ENCODE assay signal across 1 cellular context in genomic region chr15:66387176-66388056, GRCh38.
A peak's percentile ranks its signal among the peaks of the same experiment; 100 is the strongest.
TF ChIP-seq lines count a peak whose summit lies in the region.

No MANE protein-coding gene starts in this region.

TF ChIP-seq in GM12878, 131 proteins besides CTCF, POLR2A, EP300 and RAD21 (continued from another document):
- TF ChIP-seq NKRF (conservative IDR thresholded peaks at IDR 0.05) (peak; percentile 75), IKZF2 (IDR thresholded peaks at IDR 0.05) (peak in 1 of 2 experiments; percentile 35; a peak in 1 of 4 replicates), CREM (IDR thresholded peaks at IDR 0.05; ENCODE audit: low read depth) (0 out of 2 replicates have a peak, but pooled peaks have one; percentile 7), SMARCA5 (IDR thresholded peaks at IDR 0.05) (peak; percentile 39; the same call in 1 of the 2 replicates), JUNB (IDR thresholded peaks at IDR 0.05) (no peak), SMAD1 (IDR thresholded peaks at IDR 0.05; ENCODE audit: low read depth, partially characterized antibody) (no peak), LARP7 (IDR thresholded peaks at IDR 0.05) (0 out of 2 replicates have a peak, but pooled peaks have one; percentile 64), EGR1 (IDR thresholded peaks at IDR 0.05; ENCODE audit: borderline replicate concordance in 1 of 2, low read depth in 2 of 2, low read length in 2 of 2) (peak in 1 of 2 experiments; percentile 56; a peak in 1 of 3 replicates), SP1 (IDR thresholded peaks at IDR 0.05; ENCODE audit: low read depth, low read length) (no peak), IKZF1 (conservative IDR thresholded peaks at IDR 0.05) (peak; percentile 46), DPF2 (IDR thresholded peaks at IDR 0.05) (peak; percentile 24), NR2C1 (IDR thresholded peaks at IDR 0.05) (no peak), SMC3 (IDR thresholded peaks at IDR 0.05; ENCODE audit: borderline replicate concordance, low read length) (no peak), CREB1 (IDR thresholded peaks at IDR 0.05; ENCODE audit: low read depth) (peak; percentile 5; the same call in 1 of the 2 replicates), YY1 (IDR thresholded peaks at IDR 0.05; ENCODE audit: low read depth, low read length) (0 out of 2 replicates have a peak, but pooled peaks have one; percentile 27), ZNF622 (IDR thresholded peaks at IDR 0.05) (no peak), E4F1 (IDR thresholded peaks at IDR 0.05; ENCODE audit: borderline replicate concordance, partially characterized antibody) (no peak)
- TF ChIP-seq, protein P1, sequence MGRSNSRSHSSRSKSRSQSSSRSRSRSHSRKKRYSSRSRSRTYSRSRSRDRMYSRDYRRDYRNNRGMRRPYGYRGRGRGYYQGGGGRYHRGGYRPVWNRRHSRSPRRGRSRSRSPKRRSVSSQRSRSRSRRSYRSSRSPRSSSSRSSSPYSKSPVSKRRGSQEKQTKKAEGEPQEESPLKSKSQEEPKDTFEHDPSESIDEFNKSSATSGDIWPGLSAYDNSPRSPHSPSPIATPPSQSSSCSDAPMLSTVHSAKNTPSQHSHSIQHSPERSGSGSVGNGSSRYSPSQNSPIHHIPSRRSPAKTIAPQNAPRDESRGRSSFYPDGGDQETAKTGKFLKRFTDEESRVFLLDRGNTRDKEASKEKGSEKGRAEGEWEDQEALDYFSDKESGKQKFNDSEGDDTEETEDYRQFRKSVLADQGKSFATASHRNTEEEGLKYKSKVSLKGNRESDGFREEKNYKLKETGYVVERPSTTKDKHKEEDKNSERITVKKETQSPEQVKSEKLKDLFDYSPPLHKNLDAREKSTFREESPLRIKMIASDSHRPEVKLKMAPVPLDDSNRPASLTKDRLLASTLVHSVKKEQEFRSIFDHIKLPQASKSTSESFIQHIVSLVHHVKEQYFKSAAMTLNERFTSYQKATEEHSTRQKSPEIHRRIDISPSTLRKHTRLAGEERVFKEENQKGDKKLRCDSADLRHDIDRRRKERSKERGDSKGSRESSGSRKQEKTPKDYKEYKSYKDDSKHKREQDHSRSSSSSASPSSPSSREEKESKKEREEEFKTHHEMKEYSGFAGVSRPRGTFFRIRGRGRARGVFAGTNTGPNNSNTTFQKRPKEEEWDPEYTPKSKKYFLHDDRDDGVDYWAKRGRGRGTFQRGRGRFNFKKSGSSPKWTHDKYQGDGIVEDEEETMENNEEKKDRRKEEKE (IDR thresholded peaks at IDR 0.05), result no peak
- TF ChIP-seq, protein P2, sequence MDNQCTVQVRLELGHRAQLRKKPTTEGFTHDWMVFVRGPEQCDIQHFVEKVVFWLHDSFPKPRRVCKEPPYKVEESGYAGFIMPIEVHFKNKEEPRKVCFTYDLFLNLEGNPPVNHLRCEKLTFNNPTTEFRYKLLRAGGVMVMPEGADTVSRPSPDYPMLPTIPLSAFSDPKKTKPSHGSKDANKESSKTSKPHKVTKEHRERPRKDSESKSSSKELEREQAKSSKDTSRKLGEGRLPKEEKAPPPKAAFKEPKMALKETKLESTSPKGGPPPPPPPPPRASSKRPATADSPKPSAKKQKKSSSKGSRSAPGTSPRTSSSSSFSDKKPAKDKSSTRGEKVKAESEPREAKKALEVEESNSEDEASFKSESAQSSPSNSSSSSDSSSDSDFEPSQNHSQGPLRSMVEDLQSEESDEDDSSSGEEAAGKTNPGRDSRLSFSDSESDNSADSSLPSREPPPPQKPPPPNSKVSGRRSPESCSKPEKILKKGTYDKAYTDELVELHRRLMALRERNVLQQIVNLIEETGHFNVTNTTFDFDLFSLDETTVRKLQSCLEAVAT (IDR thresholded peaks at IDR 0.05), result 0 out of 2 replicates have a peak, but pooled peaks have one; percentile 13
